Comparison of ENCODE assay signal across 11 cellular contexts in the genomic region with DNA sequence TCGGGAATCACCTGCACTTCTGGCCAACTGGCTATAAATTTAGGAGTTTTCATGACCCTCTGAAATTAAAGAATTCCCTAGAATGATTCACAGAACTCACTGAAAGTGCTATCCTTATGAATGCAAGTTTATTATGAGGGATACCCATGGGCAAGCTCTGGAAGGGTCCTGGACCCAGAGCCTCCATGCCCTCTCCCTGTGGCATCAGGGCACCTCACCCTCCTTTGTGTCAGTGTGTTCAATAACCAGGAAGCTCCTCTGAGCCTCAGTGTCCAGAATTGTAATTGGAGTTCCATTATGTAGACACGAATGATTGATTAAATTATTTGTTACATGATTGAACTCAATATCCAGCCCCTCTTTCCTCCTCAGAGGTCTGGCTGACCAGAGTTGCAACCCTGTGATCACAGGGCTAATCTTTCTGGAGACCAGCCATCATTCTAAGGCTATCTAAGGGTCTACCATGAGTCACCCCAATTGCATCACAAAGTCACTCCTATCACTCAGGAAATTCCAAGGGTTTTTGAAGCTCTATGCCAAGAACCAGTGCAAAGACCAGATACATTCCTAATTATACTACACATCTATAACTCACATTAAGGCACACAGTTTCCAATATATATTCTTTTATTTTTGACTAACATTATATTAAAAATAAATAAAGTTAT. TPM values are rescaled to one million over a fixed set of nuclear protein-coding genes. Genes with fewer than 3 reads are reported as not detected.
DNase-seq lines count a peak whose midpoint lies in the region; ATAC-seq lines count a peak whose summit lies in the region.
"Had no signal": no experiment of that assay in that cellular context is flagged by ENCODE, and none has a peak within 500 bp of the region (broad histone marks: within the 10 kb centered on the region; RNA-seq: fewer than 3 reads in every experiment).

No MANE protein-coding gene starts in this region.

- H2AFZ ChIP-seq in ACC112 (ENCODE audit: low read length, unreplicated experiment) = no peak overlapping the region

- H3K4me3 ChIP-seq in ACC112 (ENCODE audit: low read depth, low read length) = no peak overlapping the region
- no peak overlapping the region for H3K4me3 ChIP-seq in MG63

- H3K9me3 ChIP-seq in MG63 = no peaks in the 10 kb centered on the region

- DNase-seq in MG63 (peak; percentile 24), epithelial cell of prostate (ENCODE audit: low read depth, low spot score) (no peak), lung microvascular endothelial cell (ENCODE audit: low read depth in 2 of 2) (peak; percentile 27 to 88), NCI-H2227 treated with DMSO at 0.1 percent for 48 hours (lab: John Stamatoyannopoulos, UW) (no peak)
- DNase-seq: activated effector memory CD4-positive, alpha-beta T cell treated with anti-CD3 and anti-CD28 coated beads, Interleukin-2, amount 50 U/mL, for 16 hours; NCI-H345 had no signal

- H3K4me1 ChIP-seq in ACC112 (ENCODE audit: control insufficient read depth, insufficient read depth, low read length, unreplicated experiment) = peaks cover 38% of the 10 kb centered on the region

- ATAC-seq in HG02588 (IDR thresholded peaks at IDR 0.05; ENCODE audit: unreplicated experiment) = no peak
- ATAC-seq in HG02759 (IDR thresholded peaks at IDR 0.05; ENCODE audit: unreplicated experiment) = no peak
- ATAC-seq in HG02571 (IDR thresholded peaks at IDR 0.05; ENCODE audit: unreplicated experiment) = no peak

- H3K27ac ChIP-seq in ACC112 (ENCODE audit: low read depth, low read length) = peak overlapping the region; percentile 37; the same call in 1 of the 2 replicates
- peak overlapping the region; percentile 100 for H3K27ac ChIP-seq in epithelial cell of prostate

- no peaks in the 10 kb centered on the region for H3K36me3 ChIP-seq in ACC112 (ENCODE audit: insufficient read depth, low read length)
- H3K36me3 ChIP-seq in MG63 = no peaks in the 10 kb centered on the region

- H3K79me2 ChIP-seq in ACC112 (ENCODE audit: control insufficient read depth, insufficient read depth, low read length, unreplicated experiment) = no peaks in the 10 kb centered on the region

- H3K27me3 ChIP-seq in ACC112 (ENCODE audit: insufficient read depth, low read length) (no peaks in the 10 kb centered on the region), MG63 (no peaks in the 10 kb centered on the region)

RNA-seq across cellular contexts. Expression of gene ANXA3, which starts 8.9 kb away (rescaled TPM):
- 3.0 and 10.8 TPM in 2 replicates for total RNA-seq in MG63 (2014; rRNA removed; shearing (Covaris generic); ENCODE audit: low replicate concordance)
- total RNA-seq in lung microvascular endothelial cell = 23.8 and 49.9 TPM in 2 replicates
- total RNA-seq: neural crest cell had no signal

Comparison
In these comparisons a context has a peak if more than half of its experiments do, and no peak if none do; other contexts are left out.
1. DNase-seq: peak in MG63 (single experiment) and lung microvascular endothelial cell (2 of 2); none in epithelial cell of prostate (single experiment) and NCI-H2227 treated with DMSO at 0.1 percent for 48 hours (single experiment).